In the genomic region with DNA sequence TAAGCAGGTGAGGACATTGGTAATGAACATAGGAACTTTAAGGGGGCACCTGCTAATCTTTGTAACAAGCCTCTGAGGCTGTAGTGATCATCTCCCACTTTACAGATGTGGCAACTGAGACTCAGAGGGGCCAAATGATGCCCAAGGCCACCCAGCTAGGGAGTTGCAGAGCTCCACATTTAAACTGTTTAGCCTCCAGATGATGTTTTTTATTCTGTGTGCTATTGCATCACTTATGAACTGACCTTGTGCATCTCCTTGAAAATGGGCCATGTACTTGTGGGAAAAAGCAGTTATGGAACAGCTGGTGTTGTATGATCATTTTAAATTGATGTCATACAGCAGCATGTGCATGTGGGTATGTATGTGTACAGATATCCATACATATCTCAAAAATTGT, we compare ENCODE assay signal across 14 cellular contexts. TPM values are rescaled to one million over a fixed set of nuclear protein-coding genes. Genes with fewer than 3 reads are reported as not detected.
A peak's percentile ranks its signal among the peaks of the same experiment; 100 is the strongest.
DNase-seq lines count a peak whose midpoint lies in the region; ATAC-seq and TF ChIP-seq lines count a peak whose summit lies in the region.
"Had no signal": no experiment of that assay in that cellular context is flagged by ENCODE, and none has a peak within 500 bp of the region (broad histone marks: within the 10 kb centered on the region; RNA-seq: fewer than 3 reads in every experiment).

No MANE protein-coding gene starts in this region.

- no peaks in the 10 kb centered on the region for H3K9me2 ChIP-seq in Loucy (replicated peaks; ENCODE audit: low read depth, low read length)

- no peak overlapping the region for H2AFZ ChIP-seq in Loucy (ENCODE audit: low read length)

- H3K4me3 ChIP-seq in Loucy (ENCODE audit: low read length, poor library complexity, severe bottlenecking) (no peak overlapping the region), choroid plexus epithelial cell (ENCODE audit: low read depth, low read length) (no peak overlapping the region), spleen (no peak overlapping the region), Peyer's patch (no peak overlapping the region)
- H3K4me3 ChIP-seq: SK-N-MC had no signal

- TF ChIP-seq CTCF in Loucy (conservative IDR thresholded peaks at IDR 0.05; ENCODE audit: low read length), result no peak
- TF ChIP-seq CTCF in choroid plexus epithelial cell (conservative IDR thresholded peaks at IDR 0.05; ENCODE audit: low read depth, low read length), result no peak
- TF ChIP-seq CTCF in spleen (IDR thresholded peaks at IDR 0.05 in 8 of 11, conservative IDR thresholded peaks at IDR 0.05 in 3 of 11), result no peak
- TF ChIP-seq CTCF in Peyer's patch (IDR thresholded peaks at IDR 0.05), result no peak

- H3K27me3 ChIP-seq in Loucy (ENCODE audit: insufficient read depth, low read length, poor library complexity, severe bottlenecking), result no peaks in the 10 kb centered on the region
- H3K27me3 ChIP-seq in spleen (replicated peaks in 1 of 7), result no peaks in the 10 kb centered on the region
- no peaks in the 10 kb centered on the region for H3K27me3 ChIP-seq in Peyer's patch

- peaks cover 23% of the 10 kb centered on the region for H3K4me1 ChIP-seq in Loucy (ENCODE audit: insufficient read depth, low read length, poor library complexity, severe bottlenecking)
- H3K4me1 ChIP-seq in spleen, result peaks cover 37 to 58% (median 45%) of the 10 kb centered on the region in 6 donors
- peaks cover 0 to 23% (median 2%) of the 10 kb centered on the region in 4 donors for H3K4me1 ChIP-seq in Peyer's patch

- H3K36me3 ChIP-seq in Loucy (ENCODE audit: insufficient read depth, low read length), result no peaks in the 10 kb centered on the region
- H3K36me3 ChIP-seq in spleen, result peaks cover 0 to 52% (median 23%) of the 10 kb centered on the region in 6 donors
- H3K36me3 ChIP-seq in Peyer's patch, result peaks cover 0 to 28% (median 0%) of the 10 kb centered on the region in 3 donors

- H3F3A ChIP-seq in Loucy (ENCODE audit: low read depth), result no peaks in the 10 kb centered on the region

- peak overlapping the region; percentile 20 for H3K9ac ChIP-seq in Loucy (ENCODE audit: low read depth, low read length, poor library complexity, severe bottlenecking)

- peak overlapping the region; percentile 73 for H3K27ac Mint-ChIP-seq in activated T-cell treated with anti-CD3 and anti-CD28 coated beads, Interleukin-2, amount 50 U/mL, for 72 hours
- H3K27ac Mint-ChIP-seq: activated T-helper 2 cell treated with anti-CD3 and anti-CD28 coated beads, Interferon-gamma antibody, Interleukin-2, Interleukin-4, amounts not matched to agents 10 μg/mL and 5 μg/mL and 100 μg/mL, durations not matched to agents 14 hours and 24 hours and 36 hours had no signal

- H4K20me1 ChIP-seq in Loucy (ENCODE audit: insufficient read depth, low read length, poor library complexity, severe bottlenecking), result no peaks in the 10 kb centered on the region

- ATAC-seq in activated T-cell treated with anti-CD3 and anti-CD28 coated beads, Interleukin-2, amount 50 U/mL, for 72 hours (replicated peaks in 1 of 2), result no peak
- ATAC-seq in HG02884 (IDR thresholded peaks at IDR 0.05; ENCODE audit: unreplicated experiment), result no peak

- H3K9me3 ChIP-seq in Loucy (ENCODE audit: insufficient read depth, low read depth, low read length) (no peaks in the 10 kb centered on the region), spleen (no peaks in the 10 kb centered on the region), Peyer's patch (no peaks in the 10 kb centered on the region)

- peaks cover 6 to 30% of the 10 kb centered on the region in 2 donors for H3K36me3 Mint-ChIP-seq in activated T-cell treated with anti-CD3 and anti-CD28 coated beads, Interleukin-2, amount 50 U/mL, for 72 hours (ENCODE audit: insufficient read depth in 2 of 2)

- H3K4me1 Mint-ChIP-seq in activated T-cell treated with anti-CD3 and anti-CD28 coated beads, Interleukin-2, amount 50 U/mL, for 72 hours (ENCODE audit: low read depth), result peaks cover 54% of the 10 kb centered on the region

- DNase-seq in activated T-cell treated with anti-CD3 and anti-CD28 coated beads, Interleukin-2, amount 50 U/mL, for 72 hours, result no peak
- DNase-seq in activated T-cell treated with anti-CD3 and anti-CD28 coated beads, Interleukin-2, amount 50 U/mL, for 1 hour, result no peak
- peak; percentile 72 for DNase-seq in choroid plexus epithelial cell (ENCODE audit: low read depth)
- no peak for DNase-seq in spleen
- no peak for DNase-seq in Peyer's patch
- no peak for DNase-seq in islet precursor cell
- DNase-seq: activated CD4-positive, CD25-positive, alpha-beta regulatory T cell; mesendoderm; occipital lobe; stimulated activated CD4-positive, alpha-beta T cell treated with anti-CD3 and anti-CD28 coated beads, Interleukin-15, amount 100 ng/mL, for 24 hours had no signal

- TF ChIP-seq POLR2A in spleen (IDR thresholded peaks at IDR 0.05) (no peak), Peyer's patch (IDR thresholded peaks at IDR 0.05) (no peak)

- H3K4me3 Mint-ChIP-seq in activated T-cell treated with anti-CD3 and anti-CD28 coated beads, Interleukin-2, amount 50 U/mL, for 72 hours, result peak overlapping the region in 1 of 2 donors; percentile 34

- H3K27me3 Mint-ChIP-seq in activated T-cell treated with anti-CD3 and anti-CD28 coated beads, Interleukin-2, amount 50 U/mL, for 72 hours (ENCODE audit: low read depth), result no peaks in the 10 kb centered on the region

- no peaks in the 10 kb centered on the region for H3K9me3 Mint-ChIP-seq in activated T-cell treated with anti-CD3 and anti-CD28 coated beads, Interleukin-2, amount 50 U/mL, for 72 hours
- H3K9me3 Mint-ChIP-seq: activated T-helper 2 cell treated with anti-CD3 and anti-CD28 coated beads, Interferon-gamma antibody, Interleukin-2, Interleukin-4, amounts not matched to agents 10 μg/mL and 5 μg/mL and 100 μg/mL, durations not matched to agents 14 hours and 24 hours and 36 hours had no signal

- intact Hi-C loops in spleen (cut with DNase I; ENCODE audit: low total_unique reads), result no loop called here

- peak overlapping the region in 7 of 8 donors; percentile 49 to 77 (median 68) for H3K27ac ChIP-seq in spleen
- H3K27ac ChIP-seq in Peyer's patch, result peak overlapping the region in 2 of 4 donors; percentile 35 to 52
- H3K27ac ChIP-seq: SK-N-MC had no signal

- H3K79me2 ChIP-seq in Loucy (ENCODE audit: insufficient read depth, low read length), result no peaks in the 10 kb centered on the region

- no peak overlapping the region for H3K4me2 ChIP-seq in Loucy (ENCODE audit: low read depth, low read length, poor library complexity, severe bottlenecking)

RNA-seq across cellular contexts. Expression of gene TPCN1, which starts 41.4 kb away (rescaled TPM):
- total RNA-seq in activated T-cell treated with anti-CD3 and anti-CD28 coated beads, Interleukin-2, amount 50 U/mL, for 72 hours, result 10 to 100 TPM; 74.7 to 84.0 TPM
- total RNA-seq in spleen (10 to 100 TPM; 44.6 to 90.1 (median 51.9) TPM), Peyer's patch (100 to 1,000 TPM in 3 of 4 donors, 10 to 100 TPM in 1; 66.7 to 199 (median 112) TPM)
- polyA plus RNA-seq in spleen, result 10 to 100 TPM; 15.5 to 28.9 (median 27.8) TPM
